Comparison of ENCODE assay signal across 23 cellular contexts in genomic region chr7:135768990-135769389, GRCh38. TPM values are rescaled to one million over a fixed set of nuclear protein-coding genes. Genes with fewer than 3 reads are reported as not detected.
A peak's percentile ranks its signal among the peaks of the same experiment; 100 is the strongest.
DNase-seq lines count a peak whose midpoint lies in the region; ATAC-seq and TF ChIP-seq lines count a peak whose summit lies in the region.
"Had no signal": no experiment of that assay in that cellular context is flagged by ENCODE, and none has a peak within 500 bp of the region (broad histone marks: within the 10 kb centered on the region; RNA-seq: fewer than 3 reads in every experiment).

No MANE protein-coding gene starts in this region.

- H3K4me3 ChIP-seq in body of pancreas = no peak overlapping the region
- H3K4me3 ChIP-seq in right cardiac atrium (ENCODE audit: low read length) = no peak overlapping the region
- no peak overlapping the region for H3K4me3 ChIP-seq in Peyer's patch
- H3K4me3 ChIP-seq: gastrocnemius medialis, lung, SJCRH30 had no signal

- H3K4me3 Mint-ChIP-seq in activated CD4-positive, alpha-beta memory T cell treated with anti-CD3 and anti-CD28 coated beads, Interleukin-2, amount 10 ng/mL, durations not matched to agents 7 days and 5 days = no peak overlapping the region
- H3K4me3 Mint-ChIP-seq: dendritic cell treated with granulocyte-macrophage colony-stimulating factor and Interleukin-4, amounts not matched to agents 40 ng/mL and 50 ng/mL, for 4 days; T-helper 2 cell treated with Interferon-gamma antibody and Interleukin-4, amounts not matched to agents 5 μg/mL and 100 μg/mL, for 36 hours had no signal

- intact Hi-C loops in body of pancreas (cut with DNase I) (no loop called here), right cardiac atrium (cut with DNase I) (no loop called here)

- H3K27ac ChIP-seq in body of pancreas = no peak overlapping the region
- H3K27ac ChIP-seq in right cardiac atrium (ENCODE audit: low read length) = peak overlapping the region; percentile 87
- no peak overlapping the region for H3K27ac ChIP-seq in Peyer's patch
- H3K27ac ChIP-seq: KMS-11, SJCRH30 had no signal

- ATAC-seq in body of pancreas = peak; percentile 63
- ATAC-seq in right cardiac atrium = peak; percentile 78 to 93
- no peak for ATAC-seq in HG02870 (IDR thresholded peaks at IDR 0.05; ENCODE audit: unreplicated experiment)
- no peak for ATAC-seq in GM19328 (IDR thresholded peaks at IDR 0.05; ENCODE audit: unreplicated experiment)
- ATAC-seq: activated CD4-positive, CD25-positive, alpha-beta regulatory T cell treated with anti-CD3 and anti-CD28 coated beads, Interleukin-2, amount 50 U/mL, for 24 hours; stimulated activated naive CD8-positive, alpha-beta T cell treated with anti-CD3 and anti-CD28 coated beads, Interleukin-15, Interleukin-2, amounts not matched to agents 100 U/mL and 50 U/mL, for 24 hours had no signal

- POLR2A ChIA-PET in activated CD4-positive, alpha-beta memory T cell treated with anti-CD3 and anti-CD28 coated beads, Interleukin-2, amount 10 ng/mL, durations not matched to agents 7 days and 5 days (lab: Charles Lee) = no interaction called here

- TF ChIP-seq POLR2A in body of pancreas (IDR thresholded peaks at IDR 0.05) (no peak), Peyer's patch (IDR thresholded peaks at IDR 0.05) (no peak)

- no peaks in the 10 kb centered on the region for H3K36me3 ChIP-seq in body of pancreas (replicated peaks in 1 of 2; ENCODE audit: insufficient read depth in 1 of 2, low read depth in 2 of 2)
- no peaks in the 10 kb centered on the region for H3K36me3 ChIP-seq in Peyer's patch
- H3K36me3 ChIP-seq: gastrocnemius medialis, SJCRH30 had no signal

- H3K27me3 ChIP-seq in body of pancreas (no peaks in the 10 kb centered on the region), right cardiac atrium (ENCODE audit: control insufficient read depth, insufficient read depth) (no peaks in the 10 kb centered on the region), Peyer's patch (no peaks in the 10 kb centered on the region)
- H3K27me3 ChIP-seq: gastrocnemius medialis, SJCRH30 had no signal

- H3K4me1 Mint-ChIP-seq in activated CD4-positive, alpha-beta memory T cell treated with anti-CD3 and anti-CD28 coated beads, Interleukin-2, amount 10 ng/mL, durations not matched to agents 7 days and 5 days = no peaks in the 10 kb centered on the region

- no peaks in the 10 kb centered on the region for H3K9me3 Mint-ChIP-seq in activated CD4-positive, alpha-beta memory T cell treated with anti-CD3 and anti-CD28 coated beads, Interleukin-2, amount 10 ng/mL, durations not matched to agents 7 days and 5 days
- H3K9me3 Mint-ChIP-seq: dendritic cell treated with granulocyte-macrophage colony-stimulating factor and Interleukin-4, amounts not matched to agents 40 ng/mL and 50 ng/mL, for 4 days; T-helper 2 cell treated with Interferon-gamma antibody and Interleukin-4, amounts not matched to agents 5 μg/mL and 100 μg/mL, for 36 hours had no signal

- CTCF ChIA-PET in activated CD4-positive, alpha-beta memory T cell treated with anti-CD3 and anti-CD28 coated beads, Interleukin-2, amount 10 ng/mL, durations not matched to agents 7 days and 5 days (lab: Charles Lee) = no interaction called here

- H3K27me3 Mint-ChIP-seq in activated CD4-positive, alpha-beta memory T cell treated with anti-CD3 and anti-CD28 coated beads, Interleukin-2, amount 10 ng/mL, durations not matched to agents 7 days and 5 days = peaks cover 13% of the 10 kb centered on the region

- no peaks in the 10 kb centered on the region for H3K36me3 Mint-ChIP-seq in activated CD4-positive, alpha-beta memory T cell treated with anti-CD3 and anti-CD28 coated beads, Interleukin-2, amount 10 ng/mL, durations not matched to agents 7 days and 5 days (ENCODE audit: low read depth)

- whole genome bisulfite sequencing in body of pancreas, 2 donors = 46 to 55% methylated on average over 2 of the region's 2 CpGs
- 61% methylated on average over 2 of the region's 2 CpGs for WGBS in right cardiac atrium

- peak; percentile 50 for DNase-seq in NCI-H146 (lab: John Stamatoyannopoulos, UW)
- peak in 3 of 4 donors; percentile 34 to 48 (median 38) for DNase-seq in body of pancreas
- peak; percentile 57 to 91 (median 87) for DNase-seq in right cardiac atrium
- peak; percentile 13 for DNase-seq in retina
- DNase-seq in Peyer's patch = no peak
- DNase-seq in activated CD4-positive, alpha-beta memory T cell treated with anti-CD3 and anti-CD28 coated beads, Interleukin-2, amount 10 ng/mL, durations not matched to agents 7 days and 5 days = no peak
- DNase-seq: activated gamma-delta T cell treated with Interleukin-2 at 50 U/mL for 16 hours; amniotic stem cell; gastrocnemius medialis; NCI-H1436; NCI-H2227 treated with DMSO at 0.1 percent for 48 hours; SJCRH30; stimulated activated CD4-positive, alpha-beta T cell treated with anti-CD3 and anti-CD28 coated beads, Interleukin-15, amount 100 ng/mL, for 24 hours; stimulated activated naive CD8-positive, alpha-beta T cell treated with anti-CD3 and anti-CD28 coated beads, Interleukin-15, Interleukin-2, amounts not matched to agents 100 U/mL and 50 U/mL, for 24 hours had no signal

- peaks cover 12% of the 10 kb centered on the region for H3K4me1 ChIP-seq in body of pancreas
- peaks cover 8% of the 10 kb centered on the region for H3K4me1 ChIP-seq in right cardiac atrium (ENCODE audit: control insufficient read depth, insufficient read depth, low read length)
- H3K4me1 ChIP-seq in Peyer's patch = no peaks in the 10 kb centered on the region

- TF ChIP-seq CTCF in body of pancreas (IDR thresholded peaks at IDR 0.05) (no peak), Peyer's patch (IDR thresholded peaks at IDR 0.05) (no peak)

- H3K27ac Mint-ChIP-seq in activated CD4-positive, alpha-beta memory T cell treated with anti-CD3 and anti-CD28 coated beads, Interleukin-2, amount 10 ng/mL, durations not matched to agents 7 days and 5 days = no peak overlapping the region
- H3K27ac Mint-ChIP-seq: dendritic cell treated with granulocyte-macrophage colony-stimulating factor and Interleukin-4, amounts not matched to agents 40 ng/mL and 50 ng/mL, for 4 days; T-helper 2 cell treated with Interferon-gamma antibody and Interleukin-4, amounts not matched to agents 5 μg/mL and 100 μg/mL, for 36 hours had no signal

- no peaks in the 10 kb centered on the region for H3K9me3 ChIP-seq in body of pancreas
- no peaks in the 10 kb centered on the region for H3K9me3 ChIP-seq in right cardiac atrium (ENCODE audit: control insufficient read depth, low read length)
- H3K9me3 ChIP-seq in Peyer's patch = no peaks in the 10 kb centered on the region
- H3K9me3 ChIP-seq: gastrocnemius medialis, SJCRH30 had no signal

RNA-seq across cellular contexts. Expression of gene FAM180A, which starts 20.4 kb away (rescaled TPM):
- total RNA-seq in body of pancreas (1 to 10 TPM in 1 of 2 donors, not detected in 1; 3.1 TPM), right cardiac atrium (10 to 100 TPM in 1 of 4 donors, 1 to 10 TPM in 3; 1.6 to 11.3 (median 8.1) TPM), Peyer's patch (1 to 10 TPM in 2 of 4 donors, not detected in 2; 3.3 to 4.4 TPM)
- polyA plus RNA-seq in right cardiac atrium = 3.7 TPM
- not detected for total RNA-seq in activated CD4-positive, alpha-beta memory T cell treated with anti-CD3 and anti-CD28 coated beads, Interleukin-2, amount 10 ng/mL, durations not matched to agents 7 days and 5 days
- total RNA-seq: Daoy, pulmonary artery endothelial cell had no signal

RNA-seq across cellular contexts. Expression of gene SLC13A4, which starts 41.0 kb away (rescaled TPM):
- total RNA-seq in body of pancreas = not detected
- under 1 TPM in 2 of 4 donors, not detected in 2; 0.23 to 0.41 TPM for total RNA-seq in right cardiac atrium
- 0.16 TPM for polyA plus RNA-seq in right cardiac atrium
- not detected for total RNA-seq in Peyer's patch
- not detected for total RNA-seq in activated CD4-positive, alpha-beta memory T cell treated with anti-CD3 and anti-CD28 coated beads, Interleukin-2, amount 10 ng/mL, durations not matched to agents 7 days and 5 days
- total RNA-seq: Daoy, gastrocnemius medialis, pulmonary artery endothelial cell had no signal

Comparison
In these comparisons a context has a peak if more than half of its experiments do, and no peak if none do; other contexts are left out.
1. DNase-seq: peak in NCI-H146 (single experiment), body of pancreas (3 of 4), right cardiac atrium (3 of 3) and retina (single experiment); none in Peyer's patch (0 of 3) and activated CD4-positive, alpha-beta memory T cell treated with anti-CD3 and anti-CD28 coated beads, Interleukin-2, amount 10 ng/mL, durations not matched to agents 7 days and 5 days (single experiment).
2. ATAC-seq: peak in body of pancreas (single experiment) and right cardiac atrium (2 of 2); none in HG02870 (single experiment) and GM19328 (single experiment).